In the genomic region with DNA sequence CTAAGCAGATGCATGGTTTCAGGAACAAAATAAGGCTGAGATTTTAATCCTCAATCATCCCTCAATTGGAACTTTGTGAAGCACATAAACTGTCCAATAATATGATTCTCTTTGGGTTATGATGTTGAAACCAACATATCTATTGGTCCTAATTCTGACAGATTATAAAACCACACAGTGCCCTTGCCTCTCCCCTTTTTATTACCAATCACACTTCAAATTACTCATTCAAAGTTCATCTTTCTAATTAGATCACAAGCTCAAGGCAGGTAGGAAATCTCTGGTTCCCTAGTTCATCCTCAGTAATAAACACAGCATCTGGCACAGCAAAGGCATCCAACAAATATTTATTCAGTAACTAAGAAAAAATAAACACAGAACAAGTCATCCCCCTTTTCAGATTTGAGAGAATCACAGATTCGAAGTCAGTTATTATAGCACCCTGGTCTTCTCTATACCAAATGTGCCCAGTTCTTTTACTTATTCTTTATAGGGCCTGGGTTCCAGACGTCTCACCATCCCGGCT, we compare ENCODE assay signal across 17 cellular contexts.
A peak's percentile ranks its signal among the peaks of the same experiment; 100 is the strongest.
DNase-seq lines count a peak whose midpoint lies in the region; ATAC-seq and TF ChIP-seq lines count a peak whose summit lies in the region.
"Had no signal": no experiment of that assay in that cellular context is flagged by ENCODE, and none has a peak within 500 bp of the region (broad histone marks: within the 10 kb centered on the region; RNA-seq: fewer than 3 reads in every experiment).

No MANE protein-coding gene starts in this region.

- TF ChIP-seq CTCF in neural crest cell (conservative IDR thresholded peaks at IDR 0.05) (no peak), brain microvascular endothelial cell (IDR thresholded peaks at IDR 0.05; ENCODE audit: low read depth, low read length, missing control alignments) (no peak)

- H3K4me1 ChIP-seq in urinary bladder (ENCODE audit: insufficient read depth) = no peaks in the 10 kb centered on the region
- H3K4me1 ChIP-seq: A549, Caco-2 had no signal

- CTCF ChIA-PET in activated naive CD4-positive, alpha-beta T cell treated with anti-CD3 and anti-CD28 coated beads for 36 hours (lab: Charles Lee) = no interaction called here

- intact Hi-C loops in left colon (cut with DNase I, micrococcal nuclease) = no loop called here
- intact Hi-C loops in activated naive CD4-positive, alpha-beta T cell treated with anti-CD3 and anti-CD28 coated beads for 36 hours (cut with micrococcal nuclease) = no loop called here

- in situ Hi-C loops in brain microvascular endothelial cell (cut with HindIII; ENCODE audit: low pct_ligation_motif_present, low sequenced_read_pairs) = no loop called here

- ATAC-seq in left colon = peak; percentile 76
- ATAC-seq: A549, GM12878 had no signal

- WGBS in urinary bladder = 71% methylated on average over 3 of the region's 3 CpGs

- H3K27ac ChIP-seq in urinary bladder (ENCODE audit: low read depth) (peak overlapping the region; percentile 30), brain microvascular endothelial cell (no peak overlapping the region)
- H3K27ac ChIP-seq: 22Rv1, A549, C4-2B had no signal

- H3K4me3 Mint-ChIP-seq in neural crest cell = no peak overlapping the region
- H3K4me3 Mint-ChIP-seq in activated naive CD4-positive, alpha-beta T cell treated with anti-CD3 and anti-CD28 coated beads for 36 hours = no peak overlapping the region
- H3K4me3 Mint-ChIP-seq: CD4-positive, alpha-beta T cell; H9 had no signal

- H3K27me3 ChIP-seq in brain microvascular endothelial cell (replicated peaks) = no peaks in the 10 kb centered on the region

- H3K36me3 Mint-ChIP-seq in neural crest cell (ENCODE audit: low read depth) = no peaks in the 10 kb centered on the region
- H3K36me3 Mint-ChIP-seq in activated naive CD4-positive, alpha-beta T cell treated with anti-CD3 and anti-CD28 coated beads for 36 hours (ENCODE audit: low read depth) = no peaks in the 10 kb centered on the region

- peaks cover 32% of the 10 kb centered on the region for H3K4me1 Mint-ChIP-seq in neural crest cell
- no peaks in the 10 kb centered on the region for H3K4me1 Mint-ChIP-seq in activated naive CD4-positive, alpha-beta T cell treated with anti-CD3 and anti-CD28 coated beads for 36 hours (ENCODE audit: low read depth)

- peak overlapping the region; percentile 15 for H3K27ac Mint-ChIP-seq in neural crest cell (ENCODE audit: unreplicated experiment)
- no peak overlapping the region for H3K27ac Mint-ChIP-seq in activated naive CD4-positive, alpha-beta T cell treated with anti-CD3 and anti-CD28 coated beads for 36 hours
- H3K27ac Mint-ChIP-seq: CD4-positive, alpha-beta T cell; H9 had no signal

- no peak overlapping the region for H3K4me3 ChIP-seq in urinary bladder (ENCODE audit: low read depth, low read length)
- no peak overlapping the region for H3K4me3 ChIP-seq in brain microvascular endothelial cell (ENCODE audit: low read depth, low read length)
- H3K4me3 ChIP-seq: A549, GM12878 had no signal

- no peaks in the 10 kb centered on the region for H3K36me3 ChIP-seq in urinary bladder (ENCODE audit: insufficient read depth)
- no peaks in the 10 kb centered on the region for H3K36me3 ChIP-seq in brain microvascular endothelial cell (replicated peaks)

- DNase-seq in DMS53 (lab: John Stamatoyannopoulos, UW) (peak; percentile 23), DMS53 treated with DMSO at 0.1 percent for 48 hours (lab: John Stamatoyannopoulos, UW; ENCODE audit: unreplicated experiment) (no peak), left colon (no peak), neural crest cell (ENCODE audit: low read depth, low spot score) (no peak), brain microvascular endothelial cell (no peak)
- no peak for DNase-seq in activated naive CD4-positive, alpha-beta T cell treated with anti-CD3 and anti-CD28 coated beads for 36 hours
- DNase-seq: AML-193; Caco-2; CD4-positive, alpha-beta T cell; DMS79 treated with DMSO at 0.1 percent for 48 hours; GF-D8; H9 had no signal

- peaks cover 8% of the 10 kb centered on the region for H3K9me3 Mint-ChIP-seq in neural crest cell
- no peaks in the 10 kb centered on the region for H3K9me3 Mint-ChIP-seq in activated naive CD4-positive, alpha-beta T cell treated with anti-CD3 and anti-CD28 coated beads for 36 hours
- H3K9me3 Mint-ChIP-seq: CD4-positive, alpha-beta T cell had no signal

- no peaks in the 10 kb centered on the region for H3K27me3 Mint-ChIP-seq in neural crest cell (ENCODE audit: low read depth)
- H3K27me3 Mint-ChIP-seq in activated naive CD4-positive, alpha-beta T cell treated with anti-CD3 and anti-CD28 coated beads for 36 hours (ENCODE audit: low read depth) = no peaks in the 10 kb centered on the region
